In the genomic region with DNA sequence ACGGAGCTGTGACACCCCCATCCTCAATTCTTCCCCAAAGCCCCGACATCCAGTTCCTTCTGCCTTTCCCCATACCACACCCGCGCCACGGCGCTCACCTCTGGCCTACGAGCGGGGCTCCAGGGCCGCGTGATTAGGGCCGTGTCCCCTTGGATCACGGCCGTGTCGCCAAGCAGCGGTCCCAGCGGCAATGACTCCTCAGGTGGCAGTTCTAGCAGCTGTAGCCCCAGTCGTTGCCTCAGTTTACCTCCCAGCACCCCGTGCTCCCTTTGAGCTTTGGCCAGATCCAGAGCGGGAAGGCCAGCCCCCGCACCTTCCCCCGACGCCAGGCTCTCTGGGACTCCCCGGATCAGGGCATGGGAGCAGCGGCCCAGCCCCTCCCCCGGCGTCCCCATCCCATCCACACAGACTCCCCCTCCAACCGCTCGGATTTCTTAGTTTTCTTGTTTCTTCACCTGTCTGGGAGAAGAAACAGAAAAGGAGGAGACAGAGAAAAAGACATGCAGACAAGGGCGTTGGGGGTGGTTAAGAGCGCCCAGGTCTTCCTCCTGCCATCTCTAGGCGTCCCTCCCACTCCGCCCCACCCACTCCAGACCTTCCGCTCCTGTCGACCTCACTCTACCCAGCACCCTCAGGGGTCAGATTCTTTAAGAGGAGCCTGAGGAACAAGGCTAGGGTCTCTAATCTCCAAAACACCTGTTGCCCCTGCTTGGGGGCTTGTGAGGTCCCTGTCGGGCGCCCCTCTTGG, we compare ENCODE assay signal across 8 cellular contexts. TPM values are rescaled to one million over a fixed set of nuclear protein-coding genes. Genes with fewer than 3 reads are reported as not detected.
A peak's percentile ranks its signal among the peaks of the same experiment; 100 is the strongest.
DNase-seq lines count a peak whose midpoint lies in the region; ATAC-seq and TF ChIP-seq lines count a peak whose summit lies in the region.

A gene with protein sequence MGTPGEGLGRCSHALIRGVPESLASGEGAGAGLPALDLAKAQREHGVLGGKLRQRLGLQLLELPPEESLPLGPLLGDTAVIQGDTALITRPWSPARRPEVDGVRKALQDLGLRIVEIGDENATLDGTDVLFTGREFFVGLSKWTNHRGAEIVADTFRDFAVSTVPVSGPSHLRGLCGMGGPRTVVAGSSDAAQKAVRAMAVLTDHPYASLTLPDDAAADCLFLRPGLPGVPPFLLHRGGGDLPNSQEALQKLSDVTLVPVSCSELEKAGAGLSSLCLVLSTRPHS (minus strand): TSS at position 533 of the 748 bp plus-strand sequence. CDS start 138 bp downstream, at position 395.

- TF ChIP-seq POLR2A in gastrocnemius medialis (IDR thresholded peaks at IDR 0.05) = no peak

- no peaks in the 10 kb centered on the region for H3K27me3 ChIP-seq in right cardiac atrium (ENCODE audit: control insufficient read depth, insufficient read depth)
- H3K27me3 ChIP-seq in gastrocnemius medialis = peaks cover 0 to 3% (median 0%) of the 10 kb centered on the region in 3 donors

- H3K4me3 Mint-ChIP-seq in activated CD8-positive, alpha-beta memory T cell treated with anti-CD3 and anti-CD28 coated beads, Interleukin-2, amount 10 ng/mL, durations not matched to agents 7 days and 5 days = peak within 1 kb of the TSS; percentile 86

- H3K27me3 Mint-ChIP-seq in activated CD8-positive, alpha-beta memory T cell treated with anti-CD3 and anti-CD28 coated beads, Interleukin-2, amount 10 ng/mL, durations not matched to agents 7 days and 5 days = no peaks in the 10 kb centered on the region

- intact Hi-C loops in right cardiac atrium (cut with DNase I) = loop anchor here in 2 of 4 donors (2.0 to 10.0 kb wide), 4 partner anchors 47 to 106 kb away; a partner anchor contains a TSS
- intact Hi-C loops in gastrocnemius medialis (cut with DNase I; ENCODE audit: low total_unique reads) = loop anchor here (1.0 kb wide), 1 partner anchor 26 kb away; a partner anchor contains a TSS

- 12% methylated on average over 36 of the region's 36 CpGs for WGBS in right cardiac atrium

- peaks cover 36% of the 10 kb centered on the region for H3K36me3 Mint-ChIP-seq in activated CD8-positive, alpha-beta memory T cell treated with anti-CD3 and anti-CD28 coated beads, Interleukin-2, amount 10 ng/mL, durations not matched to agents 7 days and 5 days
- H3K36me3 Mint-ChIP-seq in activated naive CD4-positive, alpha-beta T cell treated with anti-CD3 and anti-CD28 coated beads, Interleukin-2, amount 50 U/mL, for 72 hours = peaks cover 23 to 32% of the 10 kb centered on the region in 2 donors

- H3K4me1 Mint-ChIP-seq in activated CD8-positive, alpha-beta memory T cell treated with anti-CD3 and anti-CD28 coated beads, Interleukin-2, amount 10 ng/mL, durations not matched to agents 7 days and 5 days = peaks cover 63% of the 10 kb centered on the region

- DNase-seq in activated CD8-positive, alpha-beta memory T cell treated with anti-CD3 and anti-CD28 coated beads, Interleukin-2, amount 10 ng/mL, durations not matched to agents 7 days and 5 days = no peak
- DNase-seq in activated CD8-positive, alpha-beta memory T cell treated with anti-CD3 and anti-CD28 coated beads, Interleukin-2, amount 50 U/mL, for 4 hours = no peak
- DNase-seq in activated naive CD4-positive, alpha-beta T cell treated with anti-CD3 and anti-CD28 coated beads, Interleukin-2, amount 50 U/mL, for 72 hours (ENCODE audit: low spot score in 2 of 2) = no peak
- DNase-seq in right cardiac atrium (peak in 2 of 3 donors; percentile 67 to 82), gastrocnemius medialis (no peak), OCI-M1 (lab: John Stamatoyannopoulos, UW) (no peak), hepatic stellate cell (ENCODE audit: low spot score) (no peak)

- H3K4me1 ChIP-seq in right cardiac atrium (ENCODE audit: control insufficient read depth, insufficient read depth, low read length) (no peaks in the 10 kb centered on the region), gastrocnemius medialis (peaks cover 7 to 8% of the 10 kb centered on the region in 2 donors)

- H3K4me3 ChIP-seq in right cardiac atrium (ENCODE audit: low read length) = peak within 1 kb of the TSS; percentile 81
- H3K4me3 ChIP-seq in gastrocnemius medialis = peak within 1 kb of the TSS; percentile 62 to 95 (median 85)

- H3K9me3 ChIP-seq in right cardiac atrium (ENCODE audit: control insufficient read depth, low read length) = no peaks in the 10 kb centered on the region
- no peaks in the 10 kb centered on the region for H3K9me3 ChIP-seq in gastrocnemius medialis

- peak in 1 of 5 experiments; percentile 58 for TF ChIP-seq CTCF in gastrocnemius medialis (IDR thresholded peaks at IDR 0.05 in 4 of 5, conservative IDR thresholded peaks at IDR 0.05 in 1 of 5)

- peak within 1 kb of the TSS; percentile 80 for H3K27ac Mint-ChIP-seq in activated CD8-positive, alpha-beta memory T cell treated with anti-CD3 and anti-CD28 coated beads, Interleukin-2, amount 10 ng/mL, durations not matched to agents 7 days and 5 days
- H3K27ac Mint-ChIP-seq in activated naive CD4-positive, alpha-beta T cell treated with anti-CD3 and anti-CD28 coated beads, Interleukin-2, amount 50 U/mL, for 72 hours = peak within 1 kb of the TSS; percentile 9 to 82

- H3K27ac ChIP-seq in right cardiac atrium (ENCODE audit: low read length) = peak within 1 kb of the TSS; percentile 95
- peak within 1 kb of the TSS; percentile 78 to 92 (median 88) for H3K27ac ChIP-seq in gastrocnemius medialis

- in situ Hi-C loops in gastrocnemius medialis (cut with MboI; ENCODE audit: low sequenced_read_pairs in 4 of 4) = no loop called here

- peaks cover 0 to 15% of the 10 kb centered on the region in 2 donors for H3K36me3 ChIP-seq in gastrocnemius medialis

- H3K9me3 Mint-ChIP-seq in activated CD8-positive, alpha-beta memory T cell treated with anti-CD3 and anti-CD28 coated beads, Interleukin-2, amount 10 ng/mL, durations not matched to agents 7 days and 5 days (ENCODE audit: low read depth) = no peaks in the 10 kb centered on the region
- no peaks in the 10 kb centered on the region for H3K9me3 Mint-ChIP-seq in activated naive CD4-positive, alpha-beta T cell treated with anti-CD3 and anti-CD28 coated beads, Interleukin-2, amount 50 U/mL, for 72 hours

- peak; percentile 10 for ATAC-seq in activated CD8-positive, alpha-beta memory T cell treated with anti-CD3 and anti-CD28 coated beads, Interleukin-2, amount 10 ng/mL, durations not matched to agents 7 days and 5 days
- peak in 1 of 2 donors; percentile 33 for ATAC-seq in activated naive CD4-positive, alpha-beta T cell treated with anti-CD3 and anti-CD28 coated beads, Interleukin-2, amount 50 U/mL, for 72 hours
- ATAC-seq in right cardiac atrium (peak; percentile 36 to 53), gastrocnemius medialis (peak; percentile 27 to 49), HG03378 (IDR thresholded peaks at IDR 0.05; ENCODE audit: unreplicated experiment) (no peak)

- CTCF ChIA-PET in activated CD8-positive, alpha-beta memory T cell treated with anti-CD3 and anti-CD28 coated beads, Interleukin-2, amount 10 ng/mL, durations not matched to agents 7 days and 5 days (lab: Charles Lee) = interaction anchor here (0.6 to 5.3 kb wide), 17 partner anchors 10 to 102 kb away, joined by 3 to 60 read pairs (median 6); a partner anchor contains a TSS

RNA-seq across cellular contexts. Expression of the gene that starts here (rescaled TPM):
- 10 to 100 TPM; 13.6 to 23.4 TPM for total RNA-seq in activated CD8-positive, alpha-beta memory T cell treated with anti-CD3 and anti-CD28 coated beads, Interleukin-2, amount 10 ng/mL, durations not matched to agents 7 days and 5 days
- total RNA-seq in activated naive CD4-positive, alpha-beta T cell treated with anti-CD3 and anti-CD28 coated beads, Interleukin-2, amount 50 U/mL, for 72 hours = 10 to 100 TPM in 1 of 2 donors, 1 to 10 TPM in 1; 6.7 to 42.6 TPM
- total RNA-seq in right cardiac atrium (10 to 100 TPM; 42.4 to 55.6 (median 49.3) TPM), gastrocnemius medialis (10 to 100 TPM; 10.6 to 24.2 (median 15.4) TPM)
- 57.4 TPM for polyA plus RNA-seq in right cardiac atrium

Comparison
In these comparisons a context has a peak if more than half of its experiments do, and no peak if none do; other contexts are left out.
1. DNase-seq: peak in right cardiac atrium (2 of 3); none in activated CD8-positive, alpha-beta memory T cell treated with anti-CD3 and anti-CD28 coated beads, Interleukin-2, amount 10 ng/mL, durations not matched to agents 7 days and 5 days (single experiment), activated CD8-positive, alpha-beta memory T cell treated with anti-CD3 and anti-CD28 coated beads, Interleukin-2, amount 50 U/mL, for 4 hours (single experiment), activated naive CD4-positive, alpha-beta T cell treated with anti-CD3 and anti-CD28 coated beads, Interleukin-2, amount 50 U/mL, for 72 hours (0 of 2), gastrocnemius medialis (0 of 2), OCI-M1 (single experiment) and hepatic stellate cell (single experiment).